Comparison of ENCODE assay signal across 9 cellular contexts in the genomic region with DNA sequence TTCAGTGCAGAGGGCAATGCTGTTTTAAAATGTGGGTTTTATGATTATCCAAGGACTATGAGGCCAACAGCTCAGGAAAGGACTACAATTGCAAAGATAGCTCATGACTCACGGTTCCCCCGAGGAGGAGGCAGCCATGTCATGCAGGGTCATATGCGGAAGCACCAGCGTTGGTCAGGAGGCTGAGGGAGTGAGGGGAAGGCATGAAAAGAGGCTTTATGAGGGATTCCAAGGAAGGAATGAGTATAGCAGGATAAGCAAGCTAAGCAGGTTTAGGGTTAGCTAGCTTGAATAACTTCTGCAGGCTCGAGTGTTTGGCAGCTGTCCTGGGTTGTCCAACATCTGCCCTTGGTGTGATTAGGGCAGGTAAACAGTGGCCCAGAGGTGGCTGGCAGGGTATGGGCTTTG.
A peak's percentile ranks its signal among the peaks of the same experiment; 100 is the strongest.
DNase-seq lines count a peak whose midpoint lies in the region; ATAC-seq lines count a peak whose summit lies in the region.
"Had no signal": no experiment of that assay in that cellular context is flagged by ENCODE, and none has a peak within 500 bp of the region (broad histone marks: within the 10 kb centered on the region; RNA-seq: fewer than 3 reads in every experiment).

No MANE protein-coding gene starts in this region.

- CTCF ChIA-PET in naive thymus-derived CD4-positive, alpha-beta T cell (lab: Charles Lee), result interaction anchor here (1.1 kb wide), 1 partner anchor 819 kb away, joined by 3 read pairs; no protein-coding TSS in a partner anchor

- peak overlapping the region; percentile 84 for H3K27ac Mint-ChIP-seq in dendritic cell treated with granulocyte-macrophage colony-stimulating factor and Interleukin-4, amounts not matched to agents 40 ng/mL and 50 ng/mL, for 4 days
- H3K27ac Mint-ChIP-seq in naive thymus-derived CD4-positive, alpha-beta T cell, result no peak overlapping the region

- peaks cover 0 to 16% (median 0%) of the 10 kb centered on the region in 11 experiments; a peak in 3 of 22 replicates for H3K36me3 ChIP-seq in BLaER1 treated with 17β-estradiol and CSF1 and Interleukin-3, amounts not matched to agents 10 nM and 100 nM
- no peaks in the 10 kb centered on the region for H3K36me3 ChIP-seq in NT2/D1 (ENCODE audit: insufficient read depth, insufficient read length, low read length)
- H3K36me3 ChIP-seq in naive thymus-derived CD4-positive, alpha-beta T cell (ENCODE audit: control insufficient read depth in 2 of 3, insufficient read depth in 3 of 3, low read length in 3 of 3), result no peaks in the 10 kb centered on the region

- DNase-seq in NT2/D1 (ENCODE audit: low read depth, low spot score), result peak; percentile 27
- DNase-seq in naive thymus-derived CD4-positive, alpha-beta T cell, result no peak
- DNase-seq in SKM-1 (lab: John Stamatoyannopoulos, UW; ENCODE audit: unreplicated experiment), result no peak
- no peak for DNase-seq in activated CD4-positive, alpha-beta T cell treated with anti-CD3 and anti-CD28 coated beads, Interleukin-2, amount 50 U/mL, for 4 hours
- no peak for DNase-seq in GDM1 (lab: John Stamatoyannopoulos, UW)
- DNase-seq: effector CD8-positive, alpha-beta T cell had no signal

- H3K27me3 Mint-ChIP-seq in dendritic cell treated with granulocyte-macrophage colony-stimulating factor and Interleukin-4, amounts not matched to agents 40 ng/mL and 50 ng/mL, for 4 days, result no peaks in the 10 kb centered on the region
- H3K27me3 Mint-ChIP-seq in naive thymus-derived CD4-positive, alpha-beta T cell, result peaks cover 0 to 6% (median 0%) of the 10 kb centered on the region in 5 donors

- intact Hi-C loops in dendritic cell treated with granulocyte-macrophage colony-stimulating factor and Interleukin-4, amounts not matched to agents 40 ng/mL and 50 ng/mL, for 4 days (cut with micrococcal nuclease), result no loop called here
- intact Hi-C loops in naive thymus-derived CD4-positive, alpha-beta T cell (cut with micrococcal nuclease), result no loop called here

- peaks cover 0 to 34% (median 19%) of the 10 kb centered on the region in 11 experiments; a peak in 16 of 22 replicates for H3K9me3 ChIP-seq in BLaER1 treated with 17β-estradiol and CSF1 and Interleukin-3, amounts not matched to agents 10 nM and 100 nM (replicated peaks in 1 of 11)
- H3K9me3 ChIP-seq in NT2/D1 (ENCODE audit: insufficient read depth, low read length), result peaks cover 14% of the 10 kb centered on the region; the same call in 1 of the 2 replicates
- H3K9me3 ChIP-seq in naive thymus-derived CD4-positive, alpha-beta T cell (ENCODE audit: control insufficient read depth in 2 of 3, low read length in 3 of 3), result no peaks in the 10 kb centered on the region

- no peaks in the 10 kb centered on the region for H4K20me1 ChIP-seq in BLaER1 treated with 17β-estradiol and CSF1 and Interleukin-3, amounts not matched to agents 10 nM and 100 nM

- POLR2A ChIA-PET in naive thymus-derived CD4-positive, alpha-beta T cell (lab: Charles Lee), result interaction anchor here (0.5 kb wide), 1 partner anchor 309 kb away, joined by 3 read pairs; no protein-coding TSS in a partner anchor

- peaks cover 39 to 64% (median 47%) of the 10 kb centered on the region in 10 experiments for H3K4me1 ChIP-seq in BLaER1 treated with 17β-estradiol and CSF1 and Interleukin-3, amounts not matched to agents 10 nM and 100 nM
- peaks cover 9% of the 10 kb centered on the region for H3K4me1 ChIP-seq in NT2/D1 (ENCODE audit: insufficient read depth, insufficient read length)
- H3K4me1 ChIP-seq in naive thymus-derived CD4-positive, alpha-beta T cell (ENCODE audit: control insufficient read depth in 2 of 2, insufficient read depth in 2 of 2, low read length in 2 of 2), result no peaks in the 10 kb centered on the region

- H3K27ac ChIP-seq in BLaER1 treated with 17β-estradiol and CSF1 and Interleukin-3, amounts not matched to agents 10 nM and 100 nM, result peak overlapping the region; percentile 72 to 93 (median 84); a peak in 21 of 22 replicates
- no peak overlapping the region for H3K27ac ChIP-seq in naive thymus-derived CD4-positive, alpha-beta T cell (ENCODE audit: low read depth, low read length)

- peak overlapping the region in 9 of 11 experiments; percentile 12 to 84 (median 73); a peak in 11 of 22 replicates for H3K9ac ChIP-seq in BLaER1 treated with 17β-estradiol and CSF1 and Interleukin-3, amounts not matched to agents 10 nM and 100 nM
- H3K9ac ChIP-seq in NT2/D1 (ENCODE audit: insufficient read length, low read depth), result no peak overlapping the region

- peaks cover 39% of the 10 kb centered on the region for H3K9me3 Mint-ChIP-seq in dendritic cell treated with granulocyte-macrophage colony-stimulating factor and Interleukin-4, amounts not matched to agents 40 ng/mL and 50 ng/mL, for 4 days
- H3K9me3 Mint-ChIP-seq in naive thymus-derived CD4-positive, alpha-beta T cell, result peaks cover 0 to 7% (median 0%) of the 10 kb centered on the region in 11 donors

- H3K4me3 Mint-ChIP-seq in dendritic cell treated with granulocyte-macrophage colony-stimulating factor and Interleukin-4, amounts not matched to agents 40 ng/mL and 50 ng/mL, for 4 days, result no peak overlapping the region
- H3K4me3 Mint-ChIP-seq in naive thymus-derived CD4-positive, alpha-beta T cell, result no peak overlapping the region

- peak overlapping the region; percentile 71 to 88 (median 80) for H3K4me2 ChIP-seq in BLaER1 treated with 17β-estradiol and CSF1 and Interleukin-3, amounts not matched to agents 10 nM and 100 nM

- H3K4me1 Mint-ChIP-seq in dendritic cell treated with granulocyte-macrophage colony-stimulating factor and Interleukin-4, amounts not matched to agents 40 ng/mL and 50 ng/mL, for 4 days (ENCODE audit: low read depth), result peaks cover 33% of the 10 kb centered on the region
- peaks cover 0 to 1% (median 0%) of the 10 kb centered on the region in 7 donors for H3K4me1 Mint-ChIP-seq in naive thymus-derived CD4-positive, alpha-beta T cell

- peaks cover 6% of the 10 kb centered on the region for H3K36me3 Mint-ChIP-seq in dendritic cell treated with granulocyte-macrophage colony-stimulating factor and Interleukin-4, amounts not matched to agents 40 ng/mL and 50 ng/mL, for 4 days (ENCODE audit: low read depth)
- no peaks in the 10 kb centered on the region for H3K36me3 Mint-ChIP-seq in naive thymus-derived CD4-positive, alpha-beta T cell

- H3K27me3 ChIP-seq in BLaER1 treated with 17β-estradiol and CSF1 and Interleukin-3, amounts not matched to agents 10 nM and 100 nM, result no peaks in the 10 kb centered on the region
- no peaks in the 10 kb centered on the region for H3K27me3 ChIP-seq in NT2/D1 (ENCODE audit: insufficient read depth, insufficient read length)
- H3K27me3 ChIP-seq in naive thymus-derived CD4-positive, alpha-beta T cell (ENCODE audit: control insufficient read depth in 2 of 2, insufficient read depth in 2 of 2, low read length in 2 of 2), result peaks cover 0 to 4% of the 10 kb centered on the region in 2 donors

- H3K4me3 ChIP-seq in BLaER1 treated with 17β-estradiol and CSF1 and Interleukin-3, amounts not matched to agents 10 nM and 100 nM, result peak overlapping the region in 3 of 10 experiments; percentile 39 to 54 (median 46); a peak in 5 of 20 replicates
- H3K4me3 ChIP-seq in NT2/D1 (ENCODE audit: insufficient read length, low read depth), result no peak overlapping the region
- H3K4me3 ChIP-seq in naive thymus-derived CD4-positive, alpha-beta T cell (ENCODE audit: low read length), result no peak overlapping the region

- peak; percentile 51 for ATAC-seq in naive thymus-derived CD4-positive, alpha-beta T cell
- ATAC-seq in GM21717 (IDR thresholded peaks at IDR 0.05; ENCODE audit: unreplicated experiment), result no peak
